Comparison of ENCODE assay signal across 8 cellular contexts in the genomic region with DNA sequence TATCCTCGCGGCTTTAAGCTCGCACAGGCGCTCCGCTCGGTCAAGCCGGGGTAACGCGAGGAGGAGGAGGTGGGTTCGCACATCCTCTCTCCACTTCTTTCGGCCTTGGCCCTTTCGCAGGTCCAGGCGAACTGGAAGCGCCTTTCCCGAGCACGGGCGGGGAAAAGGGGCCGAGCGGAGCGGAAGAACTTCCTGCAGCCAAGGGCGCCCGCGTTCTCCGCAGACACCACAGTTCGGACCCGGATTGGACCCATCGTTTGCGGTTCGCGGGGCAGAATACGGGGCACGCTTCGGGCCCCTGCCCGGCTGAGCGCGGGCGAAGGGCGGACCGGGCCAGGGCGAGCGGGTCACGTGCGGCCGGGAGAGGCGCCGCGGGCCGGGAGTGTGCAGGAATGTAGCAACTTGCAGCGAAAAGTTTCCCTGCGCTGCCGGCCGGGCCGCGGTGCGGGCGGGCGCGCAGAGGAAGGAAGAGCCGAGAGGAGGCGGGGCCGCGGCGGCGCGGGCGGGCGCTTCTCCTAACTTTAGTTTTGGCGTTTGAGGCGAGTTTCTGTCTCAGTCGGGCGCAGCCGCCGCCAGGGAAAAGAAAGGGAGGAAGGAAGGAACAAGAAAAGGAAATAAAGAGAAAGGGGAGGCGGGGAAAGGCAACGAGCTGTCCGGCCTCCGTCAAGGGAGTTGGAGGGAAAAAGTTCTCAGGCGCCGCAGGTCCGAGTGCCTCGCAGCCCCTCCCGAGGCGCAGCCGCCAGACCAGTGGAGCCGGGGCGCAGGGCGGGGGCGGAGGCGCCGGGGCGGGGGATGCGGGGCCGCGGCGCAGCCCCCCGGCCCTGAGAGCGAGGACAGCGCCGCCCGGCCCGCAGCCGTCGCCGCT. TPM values are rescaled to one million over a fixed set of nuclear protein-coding genes. Genes with fewer than 3 reads are reported as not detected.
DNase-seq lines count a peak whose midpoint lies in the region; ATAC-seq and TF ChIP-seq lines count a peak whose summit lies in the region.

A gene (plus strand): TSS at position 552 of the 865 bp plus-strand sequence. CDS start 402 bp downstream, outside the sequence.

- H2AK5ac ChIP-seq in neuronal stem cell (ENCODE audit: low read depth, low read length) = peak within 1 kb of the TSS; percentile 92

- peaks cover 9% of the 10 kb centered on the region for H3K4me1 Mint-ChIP-seq in activated naive CD4-positive, alpha-beta T cell treated with anti-CD3 and anti-CD28 coated beads for 36 hours (ENCODE audit: low read depth)

- DNase-seq in AG08395 (ENCODE audit: low spot score) = peak; percentile 82
- peak; percentile 82 to 83 for DNase-seq in SJCRH30
- DNase-seq in activated naive CD4-positive, alpha-beta T cell treated with anti-CD3 and anti-CD28 coated beads for 36 hours = peak; percentile 70
- DNase-seq in neuronal stem cell (ENCODE audit: low spot score) = peak; percentile 94

- peak within 1 kb of the TSS; percentile 76 for H3K4me3 ChIP-seq in SJCRH30
- H3K4me3 ChIP-seq in gastroesophageal sphincter = peak within 1 kb of the TSS; percentile 90 to 91
- peak within 1 kb of the TSS; percentile 58 to 88 for H3K4me3 ChIP-seq in neuronal stem cell (ENCODE audit: low read length in 2 of 2)
- H3K4me3 ChIP-seq in subcutaneous abdominal adipose tissue (ENCODE audit: low read depth in 1 of 5, low read length in 5 of 5) = peak within 1 kb of the TSS; percentile 71 to 94 (median 78)

- ATAC-seq in GM19025 (IDR thresholded peaks at IDR 0.05; ENCODE audit: low read depth, unreplicated experiment) (peak; percentile 91), HG03280 (IDR thresholded peaks at IDR 0.05; ENCODE audit: unreplicated experiment) (peak; percentile 84), gastroesophageal sphincter (peak; percentile 94)

- H2BK120ac ChIP-seq in neuronal stem cell (ENCODE audit: low read depth, low read length) = peak within 1 kb of the TSS; percentile 99

- H3K4me3 Mint-ChIP-seq in activated naive CD4-positive, alpha-beta T cell treated with anti-CD3 and anti-CD28 coated beads for 36 hours = peak within 1 kb of the TSS; percentile 94

- H3K18ac ChIP-seq in neuronal stem cell (ENCODE audit: low read length) = peak within 1 kb of the TSS; percentile 98

- H2BK15ac ChIP-seq in neuronal stem cell (ENCODE audit: low read length) = peak within 1 kb of the TSS; percentile 99

- intact Hi-C loops in activated naive CD4-positive, alpha-beta T cell treated with anti-CD3 and anti-CD28 coated beads for 36 hours (cut with micrococcal nuclease) = loop anchor here (5.0 kb wide), 2 partner anchors 142 to 472 kb away; no protein-coding TSS in a partner anchor

- peak within 1 kb of the TSS; percentile 97 for H3K9ac ChIP-seq in neuronal stem cell (ENCODE audit: low read depth, low read length, poor library complexity)
- peak within 1 kb of the TSS; percentile 71 to 98 (median 96) for H3K9ac ChIP-seq in subcutaneous abdominal adipose tissue (ENCODE audit: low read length in 5 of 5)

- peak within 1 kb of the TSS; percentile 91 for H3K4me2 ChIP-seq in neuronal stem cell (ENCODE audit: insufficient read depth, low read length, poor library complexity, severe bottlenecking)

- peaks cover 2% of the 10 kb centered on the region for H3K36me3 Mint-ChIP-seq in activated naive CD4-positive, alpha-beta T cell treated with anti-CD3 and anti-CD28 coated beads for 36 hours (ENCODE audit: low read depth)

- TF ChIP-seq EP300 in gastroesophageal sphincter (IDR thresholded peaks at IDR 0.05) = no peak

- H3K36me3 ChIP-seq in SJCRH30 (peaks cover 9% of the 10 kb centered on the region), gastroesophageal sphincter (no peaks in the 10 kb centered on the region), neuronal stem cell (replicated peaks in 1 of 2; ENCODE audit: control insufficient read depth in 2 of 2, insufficient read depth in 2 of 2, low read length in 2 of 2) (peaks cover 2 to 13% of the 10 kb centered on the region in 2 donors), subcutaneous abdominal adipose tissue (ENCODE audit: control insufficient read depth in 5 of 5, insufficient read depth in 5 of 5, low read length in 5 of 5) (peaks cover 0 to 2% (median 0%) of the 10 kb centered on the region in 5 donors)

- WGBS in gastroesophageal sphincter (ENCODE audit: low coverage in 1 of 2), 2 donors = 1% methylated on average over 19 to 33 of the region's 104 CpGs
- WGBS in neuronal stem cell (ENCODE audit: extremely low coverage in 2 of 2, insufficient read length in 2 of 2, insufficient replicate concordance in 1 of 2), 2 donors = no CpG with 5 or more reads among the region's 104 CpGs

- H3K27me3 Mint-ChIP-seq in activated naive CD4-positive, alpha-beta T cell treated with anti-CD3 and anti-CD28 coated beads for 36 hours (ENCODE audit: low read depth) = peaks cover 39% of the 10 kb centered on the region

- TF ChIP-seq POLR2A in gastroesophageal sphincter (IDR thresholded peaks at IDR 0.05) = peak; percentile 46 to 67

- H3K4ac ChIP-seq in neuronal stem cell (ENCODE audit: low read length) = peak within 1 kb of the TSS; percentile 95

- H3K27ac Mint-ChIP-seq in activated naive CD4-positive, alpha-beta T cell treated with anti-CD3 and anti-CD28 coated beads for 36 hours = no peak within 1 kb of the TSS

- CTCF ChIA-PET in activated naive CD4-positive, alpha-beta T cell treated with anti-CD3 and anti-CD28 coated beads for 36 hours (lab: Charles Lee) = no interaction called here

- H3K9me3 Mint-ChIP-seq in activated naive CD4-positive, alpha-beta T cell treated with anti-CD3 and anti-CD28 coated beads for 36 hours = no peaks in the 10 kb centered on the region

- peaks cover 3% of the 10 kb centered on the region for H3K4me1 ChIP-seq in SJCRH30
- peaks cover 0 to 43% (median 6%) of the 10 kb centered on the region in 3 donors for H3K4me1 ChIP-seq in gastroesophageal sphincter
- peaks cover 2 to 13% of the 10 kb centered on the region in 2 donors for H3K4me1 ChIP-seq in neuronal stem cell (ENCODE audit: control insufficient read depth in 2 of 2, insufficient read depth in 1 of 2, low read depth in 1 of 2, low read length in 2 of 2)
- peaks cover 0 to 32% (median 18%) of the 10 kb centered on the region in 5 donors for H3K4me1 ChIP-seq in subcutaneous abdominal adipose tissue (ENCODE audit: control insufficient read depth in 5 of 5, insufficient read depth in 5 of 5, low read length in 5 of 5)

- no peaks in the 10 kb centered on the region for H3K79me1 ChIP-seq in neuronal stem cell (ENCODE audit: low read depth, low read length)

- H3K9me3 ChIP-seq in SJCRH30 (replicated peaks) (no peaks in the 10 kb centered on the region), gastroesophageal sphincter (no peaks in the 10 kb centered on the region), neuronal stem cell (replicated peaks in 1 of 2; ENCODE audit: control insufficient read depth in 2 of 2, insufficient read depth in 1 of 2, low read depth in 1 of 2, low read length in 2 of 2) (no peaks in the 10 kb centered on the region), subcutaneous abdominal adipose tissue (ENCODE audit: control insufficient read depth in 5 of 5, low read length in 5 of 5) (no peaks in the 10 kb centered on the region)

- peak in 2 of 4 experiments; percentile 17 to 44 for TF ChIP-seq CTCF in gastroesophageal sphincter (IDR thresholded peaks at IDR 0.05)

- peak within 1 kb of the TSS; percentile 98 for H2AFZ ChIP-seq in neuronal stem cell (ENCODE audit: low read length)

- peak within 1 kb of the TSS; percentile 65 for H4K8ac ChIP-seq in neuronal stem cell (ENCODE audit: low read depth, low read length)

- H3K27me3 ChIP-seq in SJCRH30 (no peaks in the 10 kb centered on the region), gastroesophageal sphincter (no peaks in the 10 kb centered on the region), neuronal stem cell (ENCODE audit: control insufficient read depth in 3 of 3, insufficient read depth in 3 of 3, low read depth in 1 of 3, low read length in 3 of 3) (no peaks in the 10 kb centered on the region), subcutaneous abdominal adipose tissue (ENCODE audit: control insufficient read depth in 5 of 5, insufficient read depth in 4 of 5, low read length in 5 of 5) (no peaks in the 10 kb centered on the region)

- H3K27ac ChIP-seq in SJCRH30 (peak within 1 kb of the TSS; percentile 92), gastroesophageal sphincter (peak within 1 kb of the TSS; percentile 88 to 99 (median 96)), neuronal stem cell (replicated peaks; ENCODE audit: low read length) (peak within 1 kb of the TSS; percentile 96), subcutaneous abdominal adipose tissue (ENCODE audit: low read depth, low read length) (peak within 1 kb of the TSS; percentile 98)

- H3K14ac ChIP-seq in neuronal stem cell (ENCODE audit: low read length) = peak within 1 kb of the TSS; percentile 97

- peak within 1 kb of the TSS; percentile 99 for H2BK5ac ChIP-seq in neuronal stem cell (ENCODE audit: low read length)

- H3K23ac ChIP-seq in neuronal stem cell (ENCODE audit: low read depth, low read length, poor library complexity) = peak within 1 kb of the TSS; percentile 96

- H2BK12ac ChIP-seq in neuronal stem cell (ENCODE audit: low read length) = peak within 1 kb of the TSS; percentile 58

- peak within 1 kb of the TSS; percentile 85 for H4K91ac ChIP-seq in neuronal stem cell (ENCODE audit: low read depth, low read length, poor library complexity)

RNA-seq across cellular contexts. Expression of the gene that starts here (rescaled TPM):
- total RNA-seq in SJCRH30 (2014; rRNA removed; shearing (Covaris generic)) = 37.5 and 42.7 TPM in 2 replicates
- total RNA-seq in activated naive CD4-positive, alpha-beta T cell treated with anti-CD3 and anti-CD28 coated beads for 36 hours = 1 to 10 TPM; 1.1 to 1.5 TPM
- 100 to 1,000 TPM; 192 to 323 (median 278) TPM for total RNA-seq in gastroesophageal sphincter
- 46.6 TPM for polyA plus RNA-seq in neuronal stem cell (2013, experiment 1 of 2)
- polyA plus RNA-seq in neuronal stem cell (2013, experiment 2 of 2) = 48.1 TPM

Comparison
In these comparisons a context has a peak if more than half of its experiments do, and no peak if none do; other contexts are left out.
1. Peak in every context shown above with its lines: DNase-seq, ATAC-seq, H3K4me3 ChIP-seq and H3K27ac ChIP-seq.
2. RNA of the gene that starts here (total RNA-seq): 192 to 323 TPM in gastroesophageal sphincter and 37.5 to 42.7 TPM in SJCRH30; 1.1 to 1.5 TPM in activated naive CD4-positive, alpha-beta T cell treated with anti-CD3 and anti-CD28 coated beads for 36 hours; every median in the first group is over 10 times any median in the second.